ENCODE assay signal across 9 cellular contexts in genomic region chr6:11374036-11375010, GRCh38.
DNase-seq lines count a peak whose midpoint lies in the region; ATAC-seq and TF ChIP-seq lines count a peak whose summit lies in the region.
"Had no signal": no experiment of that assay in that cellular context is flagged by ENCODE, and none has a peak within 500 bp of the region (broad histone marks: within the 10 kb centered on the region; RNA-seq: fewer than 3 reads in every experiment).

No MANE protein-coding gene starts in this region.

- peaks cover 71% of the 10 kb centered on the region for H3K4me1 Mint-ChIP-seq in CD4-positive, alpha-beta T cell (ENCODE audit: low read depth)
- H3K4me1 Mint-ChIP-seq in activated naive CD8-positive, alpha-beta T cell (ENCODE audit: low read depth) = peaks cover 74% of the 10 kb centered on the region

- no peak for TF ChIP-seq CTCF in CD4-positive, alpha-beta T cell (IDR thresholded peaks at IDR 0.05)

- CTCF ChIA-PET in CD4-positive, alpha-beta T cell (lab: Charles Lee) = no interaction called here

- no peaks in the 10 kb centered on the region for H3K9me3 ChIP-seq in CD4-positive, alpha-beta T cell (ENCODE audit: control insufficient read depth, low read length)
- H3K9me3 ChIP-seq: thoracic aorta had no signal

- no peaks in the 10 kb centered on the region for H3K9me3 Mint-ChIP-seq in CD4-positive, alpha-beta T cell
- no peaks in the 10 kb centered on the region for H3K9me3 Mint-ChIP-seq in activated naive CD8-positive, alpha-beta T cell (ENCODE audit: low read depth)

- DNase-seq in CD4-positive, alpha-beta T cell = no peak
- DNase-seq in DMS53 (lab: John Stamatoyannopoulos, UW) = no peak
- no peak for DNase-seq in RKO (ENCODE audit: low spot score)
- DNase-seq in NCI-H2171 treated with DMSO at 0.1 percent for 48 hours (lab: John Stamatoyannopoulos, UW) = no peak
- no peak for DNase-seq in NCI-H1048 (lab: John Stamatoyannopoulos, UW)

- no peak overlapping the region for H3K4me3 Mint-ChIP-seq in CD4-positive, alpha-beta T cell
- H3K4me3 Mint-ChIP-seq in activated naive CD8-positive, alpha-beta T cell = peak overlapping the region; percentile 73

- H3K36me3 Mint-ChIP-seq in CD4-positive, alpha-beta T cell (ENCODE audit: low read depth) = peaks cover 74% of the 10 kb centered on the region
- H3K36me3 Mint-ChIP-seq in activated naive CD8-positive, alpha-beta T cell = peaks cover 49% of the 10 kb centered on the region

- no peaks in the 10 kb centered on the region for H3K27me3 Mint-ChIP-seq in CD4-positive, alpha-beta T cell
- H3K27me3 Mint-ChIP-seq in activated naive CD8-positive, alpha-beta T cell = no peaks in the 10 kb centered on the region

- ATAC-seq in CD4-positive, alpha-beta T cell (ENCODE audit: poor library complexity) = peak; percentile 21
- ATAC-seq in GM19351 (IDR thresholded peaks at IDR 0.05; ENCODE audit: unreplicated experiment) (peak; percentile 95), HG03280 (IDR thresholded peaks at IDR 0.05; ENCODE audit: unreplicated experiment) (peak; percentile 90)

- POLR2A ChIA-PET in CD4-positive, alpha-beta T cell (lab: Charles Lee) = interaction anchor here (1.7 kb wide), 1 partner anchor 8 kb away, joined by 7 read pairs; no protein-coding TSS in a partner anchor

- peak overlapping the region; percentile 2 for H3K27ac Mint-ChIP-seq in CD4-positive, alpha-beta T cell
- H3K27ac Mint-ChIP-seq in activated naive CD8-positive, alpha-beta T cell = peak overlapping the region; percentile 92

- H3K27me3 ChIP-seq in CD4-positive, alpha-beta T cell (ENCODE audit: control insufficient read depth, insufficient read depth, low read length) = no peaks in the 10 kb centered on the region

- intact Hi-C loops in CD4-positive, alpha-beta T cell (cut with DNase I, micrococcal nuclease) = no loop called here

- no peak overlapping the region for H3K27ac ChIP-seq in CD4-positive, alpha-beta T cell (ENCODE audit: low read depth, low read length)
- H3K27ac ChIP-seq: thoracic aorta had no signal

Comparison
In these comparisons a context has a peak if more than half of its experiments do, and no peak if none do; other contexts are left out.
1. ATAC-seq: peak in every context shown above with its lines; median percentile 95 in GM19351; 90 in HG03280; 21 in CD4-positive, alpha-beta T cell.